ENCODE assay signal across 36 cellular contexts in genomic region chr2:159872353-159872752, GRCh38. TPM values are rescaled to one million over a fixed set of nuclear protein-coding genes. Genes with fewer than 3 reads are reported as not detected.
"Had no signal": no experiment of that assay in that cellular context is flagged by ENCODE, and none has a peak within 500 bp of the region (broad histone marks: within the 10 kb centered on the region; RNA-seq: fewer than 3 reads in every experiment).

No MANE protein-coding gene starts in this region.

- H3K36me3 ChIP-seq: ascending aorta, breast epithelium, cardiac muscle cell, colonic mucosa, esophagus muscularis mucosa, gastrocnemius medialis, WERI-Rb-1 had no signal

- H3K36me3 Mint-ChIP-seq: brain had no signal

- H3K4me3 ChIP-seq: ascending aorta, breast epithelium, cardiac muscle cell, colonic mucosa, dorsolateral prefrontal cortex, esophagus muscularis mucosa, gastrocnemius medialis, heart left ventricle had no signal

- H3K27ac Mint-ChIP-seq: activated CD4-positive, alpha-beta memory T cell treated with anti-CD3 and anti-CD28 coated beads for 36 hours; activated CD4-positive, alpha-beta T cell treated with anti-CD3 and anti-CD28 coated beads for 36 hours; activated CD4-positive, alpha-beta T cell treated with anti-CD3 and anti-CD28 coated beads, Interleukin-2, amount 10 ng/mL, durations not matched to agents 24 days and 14 days; activated CD8-positive, alpha-beta memory T cell treated with anti-CD3 and anti-CD28 coated beads, Interleukin-2, amount 10 ng/mL, durations not matched to agents 7 days and 5 days; activated CD8-positive, alpha-beta T cell treated with anti-CD3 and anti-CD28 coated beads, Interleukin-2, amount 10 ng/mL, durations not matched to agents 7 days and 5 days; activated naive CD8-positive, alpha-beta T cell treated with anti-CD3 and anti-CD28 coated beads for 36 hours; activated naive CD8-positive, alpha-beta T cell treated with anti-CD3 and anti-CD28 coated beads, Interleukin-2, amount 50 U/mL, for 24 hours; activated T-cell treated with anti-CD3 and anti-CD28 coated beads, Interleukin-2, amount 50 U/mL, for 24 hours; activated T-helper 17 cell treated with anti-CD3 and anti-CD28 coated beads, Interleukin-2, amount 50 U/mL, for 72 hours; brain; effector memory CD8-positive, alpha-beta T cell; T-helper 17 cell; T-helper 2 cell treated with Interferon-gamma antibody and Interleukin-4, amounts not matched to agents 5 μg/mL and 100 μg/mL, for 36 hours had no signal

- H3K27me3 ChIP-seq: ascending aorta, breast epithelium, cardiac muscle cell, colonic mucosa, dorsolateral prefrontal cortex, esophagus muscularis mucosa, foreskin keratinocyte, gastrocnemius medialis, heart left ventricle had no signal

- H3K27ac ChIP-seq: ascending aorta, breast epithelium, cardiac muscle cell, colonic mucosa, dorsolateral prefrontal cortex, esophagus muscularis mucosa, foreskin keratinocyte, gastrocnemius medialis, heart left ventricle, WERI-Rb-1 had no signal

- H3K4me1 Mint-ChIP-seq: activated CD8-positive, alpha-beta memory T cell treated with anti-CD3 and anti-CD28 coated beads, Interleukin-2, amount 10 ng/mL, durations not matched to agents 7 days and 5 days; activated naive CD4-positive, alpha-beta T cell treated with anti-CD3 and anti-CD28 coated beads, Interleukin-2, amount 50 U/mL, for 24 hours had no signal

- ATAC-seq: activated CD4-positive, alpha-beta T cell treated with anti-CD3 and anti-CD28 coated beads for 36 hours; activated CD8-positive, alpha-beta T cell treated with anti-CD3 and anti-CD28 coated beads, Interleukin-2, amount 10 ng/mL, durations not matched to agents 7 days and 5 days; activated T-helper 17 cell treated with anti-CD3 and anti-CD28 coated beads, Interleukin-2, amount 50 U/mL, for 72 hours; effector memory CD8-positive, alpha-beta T cell; foreskin keratinocyte; gastrocnemius medialis; heart left ventricle; T-helper 17 cell had no signal

- H3K9me3 ChIP-seq: ascending aorta, breast epithelium, colonic mucosa, esophagus muscularis mucosa, gastrocnemius medialis, heart left ventricle had no signal

- DNase-seq: activated B cell treated with CpG ODN at 0.5 μM for 24 hours; activated CD4-positive, alpha-beta memory T cell treated with anti-CD3 and anti-CD28 coated beads for 36 hours; activated CD4-positive, alpha-beta T cell treated with anti-CD3 and anti-CD28 coated beads for 36 hours; activated CD4-positive, CD25-positive, alpha-beta regulatory T cell treated with anti-CD3 and anti-CD28 coated beads, Interleukin-2, amount 50 U/mL, for 72 hours; activated CD8-positive, alpha-beta memory T cell treated with anti-CD3 and anti-CD28 coated beads, Interleukin-2, amount 10 ng/mL, durations not matched to agents 7 days and 5 days; activated CD8-positive, alpha-beta memory T cell treated with anti-CD3 and anti-CD28 coated beads, Interleukin-2, amount 50 U/mL, for 4 hours; activated CD8-positive, alpha-beta T cell treated with anti-CD3 and anti-CD28 coated beads, Interleukin-2, amount 10 ng/mL, durations not matched to agents 7 days and 5 days; activated effector memory CD4-positive, alpha-beta T cell treated with Interleukin-2 at 50 U/mL for 16 hours; activated gamma-delta T cell treated with Interleukin-2 at 50 U/mL for 16 hours; activated naive CD4-positive, alpha-beta T cell treated with Interleukin-2 at 50 U/mL for 16 hours; activated naive CD8-positive, alpha-beta T cell treated with anti-CD3 and anti-CD28 coated beads for 36 hours; activated naive CD8-positive, alpha-beta T cell treated with anti-CD3 and anti-CD28 coated beads, Interleukin-2, amount 50 U/mL, for 24 hours; activated T-cell treated with anti-CD3 and anti-CD28 coated beads, Interleukin-2, amount 50 U/mL, for 24 hours; central memory CD4-positive, alpha-beta T cell; cerebellar nuclear complex; colonic mucosa; dorsolateral prefrontal cortex; effector memory CD8-positive, alpha-beta T cell; erythroblast; foreskin keratinocyte; gastrocnemius medialis; glutamatergic neuron; heart left ventricle; hypothalamus; T-helper 17 cell; T1000; WERI-Rb-1 had no signal

- H3K9me3 Mint-ChIP-seq: activated B cell treated with CpG ODN at 0.5 μM for 24 hours; activated CD4-positive, alpha-beta memory T cell treated with anti-CD3 and anti-CD28 coated beads for 36 hours; activated CD4-positive, alpha-beta T cell treated with anti-CD3 and anti-CD28 coated beads, Interleukin-2, amount 10 ng/mL, durations not matched to agents 24 days and 14 days; activated naive CD4-positive, alpha-beta T cell treated with anti-CD3 and anti-CD28 coated beads, Interleukin-2, amount 50 U/mL, for 24 hours; activated naive CD8-positive, alpha-beta T cell treated with anti-CD3 and anti-CD28 coated beads for 36 hours; activated naive CD8-positive, alpha-beta T cell treated with anti-CD3 and anti-CD28 coated beads, Interleukin-2, amount 50 U/mL, for 24 hours; activated T-cell treated with anti-CD3 and anti-CD28 coated beads, Interleukin-2, amount 50 U/mL, for 24 hours; activated T-helper 17 cell treated with anti-CD3 and anti-CD28 coated beads, Interleukin-2, amount 50 U/mL, for 72 hours; brain; effector memory CD8-positive, alpha-beta T cell; T-helper 2 cell treated with Interferon-gamma antibody and Interleukin-4, amounts not matched to agents 5 μg/mL and 100 μg/mL, for 36 hours had no signal

- H3K4me3 Mint-ChIP-seq: activated B cell treated with CpG ODN at 0.5 μM for 24 hours; activated CD4-positive, alpha-beta memory T cell treated with anti-CD3 and anti-CD28 coated beads for 36 hours; activated CD4-positive, alpha-beta T cell treated with anti-CD3 and anti-CD28 coated beads for 36 hours; activated CD4-positive, alpha-beta T cell treated with anti-CD3 and anti-CD28 coated beads, Interleukin-2, amount 10 ng/mL, durations not matched to agents 24 days and 14 days; activated CD8-positive, alpha-beta memory T cell treated with anti-CD3 and anti-CD28 coated beads, Interleukin-2, amount 10 ng/mL, durations not matched to agents 7 days and 5 days; activated CD8-positive, alpha-beta T cell treated with anti-CD3 and anti-CD28 coated beads, Interleukin-2, amount 10 ng/mL, durations not matched to agents 7 days and 5 days; activated naive CD4-positive, alpha-beta T cell treated with anti-CD3 and anti-CD28 coated beads, Interleukin-2, amount 50 U/mL, for 24 hours; activated naive CD8-positive, alpha-beta T cell treated with anti-CD3 and anti-CD28 coated beads for 36 hours; activated naive CD8-positive, alpha-beta T cell treated with anti-CD3 and anti-CD28 coated beads, Interleukin-2, amount 50 U/mL, for 24 hours; activated T-cell treated with anti-CD3 and anti-CD28 coated beads, Interleukin-2, amount 50 U/mL, for 24 hours; activated T-helper 17 cell treated with anti-CD3 and anti-CD28 coated beads, Interleukin-2, amount 50 U/mL, for 72 hours; brain; effector memory CD8-positive, alpha-beta T cell; T-helper 17 cell; T-helper 2 cell treated with Interferon-gamma antibody and Interleukin-4, amounts not matched to agents 5 μg/mL and 100 μg/mL, for 36 hours had no signal

- H3K4me1 ChIP-seq: ascending aorta, breast epithelium, colonic mucosa, esophagus muscularis mucosa, foreskin keratinocyte, gastrocnemius medialis, heart left ventricle had no signal

- H3K27me3 Mint-ChIP-seq: activated B cell treated with CpG ODN at 0.5 μM for 24 hours; activated CD4-positive, alpha-beta memory T cell treated with anti-CD3 and anti-CD28 coated beads for 36 hours; activated CD4-positive, alpha-beta T cell treated with anti-CD3 and anti-CD28 coated beads for 36 hours; activated CD4-positive, alpha-beta T cell treated with anti-CD3 and anti-CD28 coated beads, Interleukin-2, amount 10 ng/mL, durations not matched to agents 24 days and 14 days; activated CD8-positive, alpha-beta memory T cell treated with anti-CD3 and anti-CD28 coated beads, Interleukin-2, amount 10 ng/mL, durations not matched to agents 7 days and 5 days; activated naive CD4-positive, alpha-beta T cell treated with anti-CD3 and anti-CD28 coated beads, Interleukin-2, amount 50 U/mL, for 24 hours; activated naive CD8-positive, alpha-beta T cell treated with anti-CD3 and anti-CD28 coated beads for 36 hours; activated naive CD8-positive, alpha-beta T cell treated with anti-CD3 and anti-CD28 coated beads, Interleukin-2, amount 50 U/mL, for 24 hours; activated T-cell treated with anti-CD3 and anti-CD28 coated beads, Interleukin-2, amount 50 U/mL, for 24 hours; activated T-helper 17 cell treated with anti-CD3 and anti-CD28 coated beads, Interleukin-2, amount 50 U/mL, for 72 hours; brain; effector memory CD8-positive, alpha-beta T cell; T-helper 17 cell had no signal

RNA-seq across cellular contexts. Expression of gene LY75, which starts 32.2 kb away (rescaled TPM):
- polyA plus RNA-seq: cardiac muscle cell had no signal
